ENCODE assay signal across 1 cellular context in genomic region chr1:235073331-235073967, GRCh38.
TF ChIP-seq lines count a peak whose summit lies in the region.

No MANE protein-coding gene starts in this region.

TF ChIP-seq in HepG2, 621 proteins besides CTCF, POLR2A, EP300 and RAD21 (continued from another document and continues in another):
- no peak for TF ChIP-seq DBP (CRISPR knock-in tag; IDR thresholded peaks at IDR 0.05; ENCODE audit: not compliant biosample characterization)
- peak; percentile 76 for TF ChIP-seq KAT8 (CRISPR knock-in tag; IDR thresholded peaks at IDR 0.05)
- peak; percentile 67 for TF ChIP-seq SOX13 (IDR thresholded peaks at IDR 0.05)
- TF ChIP-seq SOX13 (CRISPR knock-in tag; conservative IDR thresholded peaks at IDR 0.05 in 1 of 2, IDR thresholded peaks at IDR 0.05 in 1 of 2), result peak in 1 of 2 experiments; percentile 94; a peak in 2 of 4 replicates
- TF ChIP-seq KLF15 (CRISPR knock-in tag; IDR thresholded peaks at IDR 0.05; ENCODE audit: borderline replicate concordance), result 0 out of 2 replicates have a peak, but pooled peaks have one; percentile 54
- peak; percentile 68 for TF ChIP-seq SRSF4 (IDR thresholded peaks at IDR 0.05; ENCODE audit: low read depth, low read length, poor library complexity, severe bottlenecking)
- TF ChIP-seq AGO1 (IDR thresholded peaks at IDR 0.05; ENCODE audit: low read depth, low read length, poor library complexity, severe bottlenecking), result peak; percentile 47
- TF ChIP-seq NR0B2 (CRISPR knock-in tag; IDR thresholded peaks at IDR 0.05), result peak; percentile 69
- peak; percentile 73; the same call in 1 of the 2 replicates for TF ChIP-seq MXD1 (CRISPR knock-in tag; IDR thresholded peaks at IDR 0.05)
- TF ChIP-seq ZKSCAN1 (IDR thresholded peaks at IDR 0.05; ENCODE audit: low read length), result no peak
- no peak for TF ChIP-seq ISX (CRISPR knock-in tag; conservative IDR thresholded peaks at IDR 0.05)
- no peak; the same call in 1 of the 2 replicates for TF ChIP-seq TMF1 (CRISPR knock-in tag; IDR thresholded peaks at IDR 0.05; ENCODE audit: low read depth)
- TF ChIP-seq DPF2 (CRISPR knock-in tag; IDR thresholded peaks at IDR 0.05; ENCODE audit: borderline replicate concordance, low read depth), result peak; percentile 64
- no peak for TF ChIP-seq MLXIP (CRISPR knock-in tag; IDR thresholded peaks at IDR 0.05; ENCODE audit: borderline replicate concordance)
- TF ChIP-seq ZNF513 (CRISPR knock-in tag; conservative IDR thresholded peaks at IDR 0.05), result no peak
- TF ChIP-seq NCOR1 (IDR thresholded peaks at IDR 0.05; ENCODE audit: borderline replicate concordance, low read length), result peak; percentile 67; the same call in 1 of the 2 replicates
- TF ChIP-seq TARDBP (CRISPR knock-in tag; IDR thresholded peaks at IDR 0.05), result peak; percentile 88
- TF ChIP-seq UBTF (CRISPR knock-in tag; IDR thresholded peaks at IDR 0.05), result peak; percentile 76
- TF ChIP-seq TOPORS (CRISPR knock-in tag; IDR thresholded peaks at IDR 0.05), result 0 out of 2 replicates have a peak, but pooled peaks have one; percentile 50
- no peak for TF ChIP-seq MBNL3 (CRISPR knock-in tag; conservative IDR thresholded peaks at IDR 0.05)
- TF ChIP-seq PRDM10 (CRISPR knock-in tag; IDR thresholded peaks at IDR 0.05; ENCODE audit: low read depth), result peak; percentile 93
- TF ChIP-seq CBX2 (IDR thresholded peaks at IDR 0.05; ENCODE audit: low read depth, low read length), result no peak
- TF ChIP-seq CBX2 (CRISPR knock-in tag; IDR thresholded peaks at IDR 0.05; ENCODE audit: low read depth), result 0 out of 2 replicates have a peak, but pooled peaks have one; percentile 37
- peak; percentile 35 for TF ChIP-seq PRPF4 (IDR thresholded peaks at IDR 0.05; ENCODE audit: low read depth, low read length, poor library complexity, severe bottlenecking)
- TF ChIP-seq NFE2 (CRISPR knock-in tag; IDR thresholded peaks at IDR 0.05), result peak; percentile 65; the same call in 1 of the 2 replicates
- TF ChIP-seq PHF8 (CRISPR knock-in tag; IDR thresholded peaks at IDR 0.05), result peak; percentile 51; the same call in 1 of the 2 replicates
- no peak for TF ChIP-seq ZNF839 (CRISPR knock-in tag; IDR thresholded peaks at IDR 0.05; ENCODE audit: borderline replicate concordance)
- TF ChIP-seq SIX4 (CRISPR knock-in tag; IDR thresholded peaks at IDR 0.05), result peak; percentile 94
- TF ChIP-seq ATM (IDR thresholded peaks at IDR 0.05; ENCODE audit: borderline replicate concordance), result no peak
- no peak for TF ChIP-seq ZNF580 (CRISPR knock-in tag; IDR thresholded peaks at IDR 0.05; ENCODE audit: borderline replicate concordance, low read depth)
- TF ChIP-seq RXRA (CRISPR knock-in tag; IDR thresholded peaks at IDR 0.05), result peak; percentile 88
- TF ChIP-seq MZF1 (CRISPR knock-in tag; IDR thresholded peaks at IDR 0.05; ENCODE audit: borderline replicate concordance), result no peak
- peak; percentile 41; the same call in 1 of the 2 replicates for TF ChIP-seq ZBTB43 (CRISPR knock-in tag; conservative IDR thresholded peaks at IDR 0.05)
- no peak for TF ChIP-seq ONECUT2 (CRISPR knock-in tag; IDR thresholded peaks at IDR 0.05)
- TF ChIP-seq ZNF639 (CRISPR knock-in tag; conservative IDR thresholded peaks at IDR 0.05), result peak; percentile 37; the same call in 1 of the 2 replicates
- peak; percentile 97 for TF ChIP-seq MED13 (CRISPR knock-in tag; IDR thresholded peaks at IDR 0.05)
- TF ChIP-seq ARNT (IDR thresholded peaks at IDR 0.05), result no peak
- TF ChIP-seq RFXANK (CRISPR knock-in tag; IDR thresholded peaks at IDR 0.05), result no peak
- TF ChIP-seq PLRG1 (conservative IDR thresholded peaks at IDR 0.05), result no peak
- TF ChIP-seq NFRKB (IDR thresholded peaks at IDR 0.05), result no peak
- TF ChIP-seq CCDC6 (CRISPR knock-in tag; IDR thresholded peaks at IDR 0.05), result peak; percentile 80; the same call in 1 of the 2 replicates
- TF ChIP-seq ZNF816 (CRISPR knock-in tag; IDR thresholded peaks at IDR 0.05; ENCODE audit: borderline replicate concordance), result no peak
- TF ChIP-seq NR2F6 (IDR thresholded peaks at IDR 0.05), result peak; percentile 64
- TF ChIP-seq NR2F6 (CRISPR knock-in tag; IDR thresholded peaks at IDR 0.05), result peak; percentile 84
- peak; percentile 94 for TF ChIP-seq PHF21A (CRISPR knock-in tag; IDR thresholded peaks at IDR 0.05)
